Comparison of ENCODE assay signal across 11 cellular contexts in genomic region chr12:5441497-5442236, GRCh38. TPM values are rescaled to one million over a fixed set of nuclear protein-coding genes. Genes with fewer than 3 reads are reported as not detected.
DNase-seq lines count a peak whose midpoint lies in the region; ATAC-seq, FAIRE-seq and TF ChIP-seq lines count a peak whose summit lies in the region.
"Had no signal": no experiment of that assay in that cellular context is flagged by ENCODE, and none has a peak within 500 bp of the region (broad histone marks: within the 10 kb centered on the region; RNA-seq: fewer than 3 reads in every experiment).

No MANE protein-coding gene starts in this region.

- no peak overlapping the region for H3K9ac ChIP-seq in HepG2 (ENCODE audit: insufficient read depth, low read depth, low read length)

- in situ Hi-C loops in HepG2 (cut with HindIII; ENCODE audit: extremely low pct_ligation_motif_present, low pct_unique_long_range_greater_than_20kb) = loop anchor here (5.0 kb wide), 2 partner anchors 239 to 419 kb away; no protein-coding TSS in a partner anchor

- 17% methylated on average over 8 of the region's 10 CpGs for WGBS in HepG2 (ENCODE audit: low lambda C conversion rate)

- H3K9me3 Mint-ChIP-seq in WTC11 = no peaks in the 10 kb centered on the region
- H3K9me3 Mint-ChIP-seq in stimulated activated naive B cell treated with anti-CD40 and anti-IgM and Interleukin-4, amounts not matched to agents 10 μg/mL and 1 μg/mL and 100 μg/mL, for 72 hours = no peaks in the 10 kb centered on the region

- no peak for FAIRE-seq in HepG2 (lab: Jason Lieb, UNC)
- FAIRE-seq in GM12892 (lab: Jason Lieb, UNC) = no peak

- peak; percentile 31 for ATAC-seq in WTC11
- no peak for ATAC-seq in HepG2
- ATAC-seq in stimulated activated naive B cell treated with anti-CD40 and anti-IgM and Interleukin-4, amounts not matched to agents 10 μg/mL and 1 μg/mL and 100 μg/mL, for 72 hours (replicated peaks) = no peak
- ATAC-seq in HG03039 (IDR thresholded peaks at IDR 0.05; ENCODE audit: unreplicated experiment) = no peak
- ATAC-seq: T-helper 17 cell had no signal

- H4K20me1 ChIP-seq in HepG2 (ENCODE audit: insufficient read depth, low read length) = no peaks in the 10 kb centered on the region

- H3K4me1 ChIP-seq in HepG2 (ENCODE audit: insufficient read depth, low read length) = no peaks in the 10 kb centered on the region
- H3K4me1 ChIP-seq: sigmoid colon had no signal

- no peak overlapping the region for H2AFZ ChIP-seq in HepG2 (ENCODE audit: low read length)

- DNase-seq in AG20443 (ENCODE audit: low spot score) (peak; percentile 79), HS-27A (ENCODE audit: low read depth) (peak; percentile 53), WTC11 (ENCODE audit: low spot score) (no peak), HepG2 (ENCODE audit: low spot score) (no peak), epidermal melanocyte (ENCODE audit: insufficient read length, low spot score) (no peak), GM12892 (ENCODE audit: insufficient read length) (no peak)
- DNase-seq in stimulated activated naive B cell treated with anti-CD40 and anti-IgM and Interleukin-4, amounts not matched to agents 10 μg/mL and 1 μg/mL and 100 μg/mL, for 72 hours = no peak
- DNase-seq: CD4-positive, alpha-beta memory T cell; sigmoid colon; T-helper 17 cell had no signal

- H3K79me2 ChIP-seq in HepG2 (ENCODE audit: insufficient read depth, low read length) = no peaks in the 10 kb centered on the region

- H3K27ac Mint-ChIP-seq in WTC11 = no peak overlapping the region
- no peak overlapping the region for H3K27ac Mint-ChIP-seq in stimulated activated naive B cell treated with anti-CD40 and anti-IgM and Interleukin-4, amounts not matched to agents 10 μg/mL and 1 μg/mL and 100 μg/mL, for 72 hours
- H3K27ac Mint-ChIP-seq: CD4-positive, alpha-beta memory T cell; T-helper 17 cell had no signal

- no TSS peak for BruUV-seq in HepG2 (replicated peaks; lab: Mats Ljungman, UMichigan)

- H3K27me3 ChIP-seq in HepG2 (ENCODE audit: control insufficient read depth in 1 of 2, insufficient read depth in 2 of 2, low read length in 2 of 2) = peaks cover 0 to 1% of the 10 kb centered on the region in 2 experiments; a peak in 2 of 5 replicates

- H3K27me3 Mint-ChIP-seq in WTC11 (ENCODE audit: low read depth) = no peaks in the 10 kb centered on the region
- H3K27me3 Mint-ChIP-seq in stimulated activated naive B cell treated with anti-CD40 and anti-IgM and Interleukin-4, amounts not matched to agents 10 μg/mL and 1 μg/mL and 100 μg/mL, for 72 hours = peaks cover 24 to 30% of the 10 kb centered on the region in 2 donors

- no peak overlapping the region for H3K4me2 ChIP-seq in HepG2 (ENCODE audit: low read depth, low read length)

- TF ChIP-seq CTCF in WTC11 (IDR thresholded peaks at IDR 0.05) (no peak), HepG2 (CRISPR knock-in tag; IDR thresholded peaks at IDR 0.05) (no peak)

- no peak overlapping the region for H3K4me3 Mint-ChIP-seq in WTC11
- no peak overlapping the region for H3K4me3 Mint-ChIP-seq in stimulated activated naive B cell treated with anti-CD40 and anti-IgM and Interleukin-4, amounts not matched to agents 10 μg/mL and 1 μg/mL and 100 μg/mL, for 72 hours
- H3K4me3 Mint-ChIP-seq: CD4-positive, alpha-beta memory T cell; T-helper 17 cell had no signal

- TF ChIP-seq EP300 in HepG2 (IDR thresholded peaks at IDR 0.05; ENCODE audit: low read depth in 2 of 2, low read length in 2 of 2) = no peak
- TF ChIP-seq EP300 in HepG2 (CRISPR knock-in tag; IDR thresholded peaks at IDR 0.05; ENCODE audit: borderline replicate concordance) = no peak

- intact Hi-C loops in HepG2 (cut with micrococcal nuclease; ENCODE audit: unreplicated experiment) = no loop called here

- H3K4me3 ChIP-seq in HepG2 (replicated peaks in 1 of 3; ENCODE audit: insufficient read depth in 1 of 3, low read depth in 2 of 3, low read length in 3 of 3) = no peak overlapping the region
- H3K4me3 ChIP-seq: sigmoid colon had no signal

- no peak for TF ChIP-seq RAD21 in HepG2 (CRISPR knock-in tag; IDR thresholded peaks at IDR 0.05)

- POLR2A ChIA-PET in WTC11 (lab: Charles Lee) (no interaction called here), HepG2 (lab: Yijun Ruan, JAX) (no interaction called here)

- CTCF ChIA-PET in WTC11 (lab: Charles Lee) (interaction anchor here (0.5 to 3.6 kb wide), 15 partner anchors 9 to 633 kb away, joined by 3 to 29 read pairs (median 4); partner anchors contain the start of gene NTF3), HepG2 (lab: Yijun Ruan, JAX; ENCODE audit: low intra/inter-chr PET ratio, low total read pairs) (interaction anchor here (1.2 to 1.6 kb wide), 2 partner anchors 241 to 270 kb away, joined by 7 to 11 read pairs; no protein-coding TSS in a partner anchor)

- no peaks in the 10 kb centered on the region for H3K36me3 ChIP-seq in HepG2 (replicated peaks in 1 of 2; ENCODE audit: control insufficient read depth in 1 of 2, insufficient read depth in 2 of 2, low read length in 2 of 2)
- H3K36me3 ChIP-seq: sigmoid colon had no signal

- H3K4me1 Mint-ChIP-seq in WTC11 = peaks cover 17% of the 10 kb centered on the region
- H3K4me1 Mint-ChIP-seq in stimulated activated naive B cell treated with anti-CD40 and anti-IgM and Interleukin-4, amounts not matched to agents 10 μg/mL and 1 μg/mL and 100 μg/mL, for 72 hours = peaks cover 6 to 25% of the 10 kb centered on the region in 2 donors
- H3K4me1 Mint-ChIP-seq: CD4-positive, alpha-beta memory T cell; T-helper 17 cell had no signal

- no peaks in the 10 kb centered on the region for H3K9me3 ChIP-seq in HepG2 (ENCODE audit: low read length)
- H3K9me3 ChIP-seq: sigmoid colon had no signal

- H3K27ac ChIP-seq in HepG2 (ENCODE audit: extremely low read length, insufficient read depth, low read length) = no peak overlapping the region
- H3K27ac ChIP-seq: sigmoid colon had no signal

- H3K36me3 Mint-ChIP-seq in WTC11 = no peaks in the 10 kb centered on the region
- H3K36me3 Mint-ChIP-seq in stimulated activated naive B cell treated with anti-CD40 and anti-IgM and Interleukin-4, amounts not matched to agents 10 μg/mL and 1 μg/mL and 100 μg/mL, for 72 hours = no peaks in the 10 kb centered on the region
- H3K36me3 Mint-ChIP-seq: CD4-positive, alpha-beta memory T cell had no signal

- no peak for TF ChIP-seq POLR2A in HepG2 (IDR thresholded peaks at IDR 0.05; ENCODE audit: insufficient read depth in 1 of 2, low read depth in 2 of 2, low read length in 2 of 2)
- no peak for TF ChIP-seq POLR2A in GM12892 (IDR thresholded peaks at IDR 0.05; ENCODE audit: low read depth, low read length)

TF ChIP-seq in WTC11, 78 proteins besides CTCF, POLR2A, EP300 and RAD21 (continues in another document):
- TF ChIP-seq MYBL2 (CRISPR knock-in tag; IDR thresholded peaks at IDR 0.05) (no peak), ZNF317 (CRISPR knock-in tag; IDR thresholded peaks at IDR 0.05; ENCODE audit: borderline replicate concordance, low read depth) (no peak), ZNF671 (CRISPR knock-in tag; IDR thresholded peaks at IDR 0.05) (no peak), NR2C2 (CRISPR knock-in tag; IDR thresholded peaks at IDR 0.05) (no peak), ELF4 (CRISPR knock-in tag; IDR thresholded peaks at IDR 0.05; ENCODE audit: low read depth) (no peak), MXD4 (CRISPR knock-in tag; IDR thresholded peaks at IDR 0.05; ENCODE audit: borderline replicate concordance) (no peak)

TF ChIP-seq in HepG2, 621 proteins besides CTCF, POLR2A, EP300 and RAD21:
- TF ChIP-seq MNT (IDR thresholded peaks at IDR 0.05) = peak; percentile 65
- TF ChIP-seq MAZ (IDR thresholded peaks at IDR 0.05; ENCODE audit: borderline replicate concordance, low read depth, low read length) = no peak
- TF ChIP-seq MAZ (CRISPR knock-in tag; IDR thresholded peaks at IDR 0.05; ENCODE audit: low read depth) = no peak

RNA-seq across cellular contexts. Expression of gene NTF3, which starts 9.8 kb away (rescaled TPM):
- 1.2 to 1.5 TPM (median 1.3 TPM) in 3 replicates for total RNA-seq in WTC11 (2021)
- not detected in 2 replicates for total RNA-seq in HepG2 (2016; rRNA removed; fragmentation: Illumina TruSeq; extraction: Trizol)
- total RNA-seq in HepG2 (2016; cell fraction: cytosol; rRNA removed; fragmentation: Illumina TruSeq; extraction: Trizol; ENCODE audit: low read depth) = not detected in 2 replicates
- not detected in 2 replicates for total RNA-seq in HepG2 (2016; cell fraction: insoluble cytoplasmic fraction; rRNA removed; fragmentation: Illumina TruSeq; extraction: Trizol)
- total RNA-seq in HepG2 (2016; cell fraction: membrane; rRNA removed; fragmentation: Illumina TruSeq; extraction: Trizol) = not detected in 2 replicates
- not detected in 2 replicates for total RNA-seq in HepG2 (2016; cell fraction: nucleus; rRNA removed; fragmentation: Illumina TruSeq; extraction: Trizol)
- polyA plus RNA-seq in HepG2 (2011; rRNA removed) = not detected in 2 replicates
- polyA plus RNA-seq in HepG2 (2011; cell fraction: cytosol; rRNA removed) = not detected in 2 replicates
- not detected in 2 replicates for polyA plus RNA-seq in HepG2 (2011; cell fraction: nucleus; rRNA removed)
- not detected in 2 replicates for polyA plus RNA-seq in HepG2 (2012)
- polyA plus RNA-seq in HepG2 (2016; cell fraction: cytosol; fragmentation: Illumina TruSeq; extraction: Trizol; ENCODE audit: low read depth) = not detected in 2 replicates
- polyA plus RNA-seq in HepG2 (2016; cell fraction: insoluble cytoplasmic fraction; fragmentation: Illumina TruSeq; extraction: Trizol; ENCODE audit: low read depth) = not detected in 2 replicates
- polyA plus RNA-seq in HepG2 (2016; cell fraction: membrane; fragmentation: Illumina TruSeq; extraction: Trizol; ENCODE audit: low read depth) = not detected in 2 replicates
- not detected in 2 replicates for polyA plus RNA-seq in HepG2 (2016; cell fraction: nucleus; fragmentation: Illumina TruSeq; extraction: Trizol; ENCODE audit: insufficient read depth, low read depth)
- polyA minus RNA-seq in HepG2 (2011; rRNA and poly(A)+ RNA removed; ENCODE audit: low replicate concordance) = not detected in 2 replicates
- not detected in 2 replicates for polyA minus RNA-seq in HepG2 (2011; cell fraction: cytosol; rRNA and poly(A)+ RNA removed)
- polyA minus RNA-seq in HepG2 (2011; cell fraction: nucleus; rRNA and poly(A)+ RNA removed) = not detected in 2 replicates
- not detected for polyA plus RNA-seq in GM12892 (2012; ENCODE audit: missing spikeins)
- total RNA-seq: CD4-positive, alpha-beta memory T cell; T-helper 17 cell had no signal
- polyA plus RNA-seq: CD4-positive, alpha-beta memory T cell had no signal

Comparison
In these comparisons a context has a peak if more than half of its experiments do, and no peak if none do; other contexts are left out.
1. DNase-seq: peak in AG20443 (single experiment) and HS-27A (single experiment); none in WTC11 (single experiment), HepG2 (single experiment), stimulated activated naive B cell treated with anti-CD40 and anti-IgM and Interleukin-4, amounts not matched to agents 10 μg/mL and 1 μg/mL and 100 μg/mL, for 72 hours (single experiment), epidermal melanocyte (single experiment) and GM12892 (single experiment).